Comparison of ENCODE assay signal across 21 cellular contexts in genomic region chr7:76328390-76328789, GRCh38. TPM values are rescaled to one million over a fixed set of nuclear protein-coding genes. Genes with fewer than 3 reads are reported as not detected.
DNase-seq lines count a peak whose midpoint lies in the region; ATAC-seq and TF ChIP-seq lines count a peak whose summit lies in the region.
"Had no signal": no experiment of that assay in that cellular context is flagged by ENCODE, and none has a peak within 500 bp of the region (broad histone marks: within the 10 kb centered on the region; RNA-seq: fewer than 3 reads in every experiment).

No MANE protein-coding gene starts in this region.

- no peaks in the 10 kb centered on the region for H3K9me3 Mint-ChIP-seq in effector memory CD8-positive, alpha-beta T cell

- no peaks in the 10 kb centered on the region for H3K27me3 Mint-ChIP-seq in effector memory CD8-positive, alpha-beta T cell

- H3K4me1 ChIP-seq in cardiac muscle cell (ENCODE audit: low read depth) (peaks cover 36% of the 10 kb centered on the region), gastrocnemius medialis (peaks cover 76 to 84% of the 10 kb centered on the region in 2 donors)
- H3K4me1 ChIP-seq: Caco-2 had no signal

- in situ Hi-C loops in gastrocnemius medialis (cut with MboI; ENCODE audit: low sequenced_read_pairs in 4 of 4): no loop called here

- TF ChIP-seq POLR2A in gastrocnemius medialis (IDR thresholded peaks at IDR 0.05): no peak

- H3K27me3 ChIP-seq in cardiac muscle cell: no peaks in the 10 kb centered on the region
- no peaks in the 10 kb centered on the region for H3K27me3 ChIP-seq in gastrocnemius medialis
- H3K27me3 ChIP-seq: ascending aorta, colonic mucosa, suprapubic skin had no signal

- H3K4me1 Mint-ChIP-seq in effector memory CD8-positive, alpha-beta T cell (ENCODE audit: low read depth in 2 of 2): peaks cover 14 to 42% of the 10 kb centered on the region in 2 donors

- DNase-seq in cardiac muscle cell (ENCODE audit: low read depth in 1 of 2, low spot score in 1 of 2) (no peak), cardiac septum (ENCODE audit: low spot score) (no peak), gastrocnemius medialis (no peak), EL (no peak), cerebellar nuclear complex (lab: John Stamatoyannopoulos, UW) (no peak), dedifferentiated amniotic fluid mesenchymal stem cell (ENCODE audit: extremely low spot score) (no peak)
- peak; percentile 61 for DNase-seq in Jurkat, Clone E6-1 (ENCODE audit: low read depth, low spot score)
- no peak for DNase-seq in effector memory CD8-positive, alpha-beta T cell
- DNase-seq: activated gamma-delta T cell; Caco-2; colonic mucosa; HCEC 1CT; NCI-H1092 treated with DMSO at 0.1 percent for 48 hours; NCI-H510A treated with DMSO at 0.1 percent for 48 hours; SHP77 treated with DMSO at 0.1 percent for 48 hours; small intestine; stimulated activated CD4-positive, alpha-beta T cell treated with anti-CD3 and anti-CD28 coated beads, Interleukin-4, amount 100 ng/mL, for 24 hours; T-helper 1 cell; WERI-Rb-1 had no signal

- H3K27ac ChIP-seq in cardiac muscle cell (peak overlapping the region; percentile 54), gastrocnemius medialis (peak overlapping the region; percentile 97 to 100 (median 98))
- H3K27ac ChIP-seq: colonic mucosa, suprapubic skin, WERI-Rb-1 had no signal

- H3K36me3 ChIP-seq in cardiac muscle cell (peaks cover 13% of the 10 kb centered on the region), gastrocnemius medialis (peaks cover 2 to 31% of the 10 kb centered on the region in 2 donors)
- H3K36me3 ChIP-seq: colonic mucosa had no signal

- peaks cover 68% of the 10 kb centered on the region for H3K36me3 Mint-ChIP-seq in effector memory CD8-positive, alpha-beta T cell (ENCODE audit: insufficient read depth)

- no peak for ATAC-seq in effector memory CD8-positive, alpha-beta T cell (replicated peaks)
- no peak for ATAC-seq in gastrocnemius medialis

- no peak overlapping the region for H3K4me3 Mint-ChIP-seq in effector memory CD8-positive, alpha-beta T cell

- no peaks in the 10 kb centered on the region for H3K9me3 ChIP-seq in cardiac muscle cell (ENCODE audit: low read depth)
- no peaks in the 10 kb centered on the region for H3K9me3 ChIP-seq in gastrocnemius medialis
- H3K9me3 ChIP-seq: ascending aorta, Caco-2, colonic mucosa, suprapubic skin had no signal

- H3K27ac Mint-ChIP-seq in effector memory CD8-positive, alpha-beta T cell: peak overlapping the region; percentile 19 to 51

- TF ChIP-seq CTCF in cardiac muscle cell (IDR thresholded peaks at IDR 0.05; ENCODE audit: low read depth, low read length) (no peak), gastrocnemius medialis (IDR thresholded peaks at IDR 0.05 in 4 of 5, conservative IDR thresholded peaks at IDR 0.05 in 1 of 5) (no peak)

- intact Hi-C loops in cardiac septum (cut with DNase I) (no loop called here), gastrocnemius medialis (cut with DNase I; ENCODE audit: low total_unique reads) (loop anchor here (10.0 kb wide), 1 partner anchor 1466 kb away; the partner anchor contains the start of genes PHTF2 and TMEM60)

- H3K4me3 ChIP-seq in cardiac muscle cell (no peak overlapping the region), gastrocnemius medialis (no peak overlapping the region)
- peak overlapping the region; percentile 21 for H3K4me3 ChIP-seq in Jurkat, Clone E6-1 (ENCODE audit: low read length)
- H3K4me3 ChIP-seq: ascending aorta, colonic mucosa, suprapubic skin had no signal

RNA-seq across cellular contexts. Expression of gene HSPB1, which starts 25.9 kb away (rescaled TPM):
- 1,267 and 1,807 TPM in 2 replicates for total RNA-seq in cardiac muscle cell
- 2,642 and 3,793 TPM in 2 replicates for polyA plus RNA-seq in cardiac muscle cell
- 2,571 TPM for total RNA-seq in cardiac septum
- 188 TPM for polyA plus RNA-seq in Jurkat, Clone E6-1 (2012; ENCODE audit: insufficient read depth, insufficient read length)
- total RNA-seq in gastrocnemius medialis: 1,000 to 10,000 TPM; 1,878 to 2,898 (median 2,185) TPM

RNA-seq across cellular contexts. Expression of gene YWHAG, which starts 30.4 kb away (rescaled TPM):
- total RNA-seq in cardiac muscle cell (90.5 and 97.9 TPM in 2 replicates), cardiac septum (183 TPM), gastrocnemius medialis (100 to 1,000 TPM; 119 to 262 (median 179) TPM)
- polyA plus RNA-seq in cardiac muscle cell: 25.0 and 29.2 TPM in 2 replicates
- 87.8 TPM for polyA plus RNA-seq in Jurkat, Clone E6-1 (2012; ENCODE audit: insufficient read depth, insufficient read length)
